In genomic region chr21:34519013-34519412, GRCh38 we compare ENCODE assay signal across 15 cellular contexts. TPM values are rescaled to one million over a fixed set of nuclear protein-coding genes. Genes with fewer than 3 reads are reported as not detected.
"Had no signal": no experiment of that assay in that cellular context is flagged by ENCODE, and none has a peak within 500 bp of the region (broad histone marks: within the 10 kb centered on the region; RNA-seq: fewer than 3 reads in every experiment).

No MANE protein-coding gene starts in this region.

- H3K27ac Mint-ChIP-seq: activated CD4-positive, alpha-beta memory T cell treated with anti-CD3 and anti-CD28 coated beads for 36 hours; activated CD8-positive, alpha-beta memory T cell treated with anti-CD3 and anti-CD28 coated beads, Interleukin-2, amount 10 ng/mL, durations not matched to agents 7 days and 5 days; activated naive CD4-positive, alpha-beta T cell treated with anti-CD3 and anti-CD28 coated beads for 36 hours; activated T-helper 2 cell treated with anti-CD3 and anti-CD28 coated beads, Interferon-gamma antibody, Interleukin-2, Interleukin-4, amounts not matched to agents 10 μg/mL and 5 μg/mL and 100 μg/mL, durations not matched to agents 14 hours and 24 hours and 36 hours had no signal

- H3K9me3 ChIP-seq: pancreas, upper lobe of left lung had no signal

- H3K27me3 Mint-ChIP-seq: activated CD4-positive, alpha-beta memory T cell treated with anti-CD3 and anti-CD28 coated beads for 36 hours; activated CD8-positive, alpha-beta memory T cell treated with anti-CD3 and anti-CD28 coated beads, Interleukin-2, amount 10 ng/mL, durations not matched to agents 7 days and 5 days had no signal

- H3K4me3 ChIP-seq: pancreas, upper lobe of left lung had no signal

- DNase-seq: activated CD4-positive, alpha-beta memory T cell treated with anti-CD3 and anti-CD28 coated beads for 36 hours; activated CD8-positive, alpha-beta memory T cell treated with anti-CD3 and anti-CD28 coated beads, Interleukin-2, amount 10 ng/mL, durations not matched to agents 7 days and 5 days; activated naive CD4-positive, alpha-beta T cell treated with anti-CD3 and anti-CD28 coated beads for 36 hours; activated T-cell treated with anti-CD3 and anti-CD28 coated beads, Interleukin-2, amount 50 U/mL, for 1 hour; hypothalamus; pancreas; stimulated activated CD4-positive, alpha-beta T cell treated with anti-CD3 and anti-CD28 coated beads, Interleukin-4, amount 100 ng/mL, for 1 hour; stimulated activated naive CD4-positive, alpha-beta T cell treated with Interleukin-2 at 50 U/mL for 16 hours; T-helper 1 cell; upper lobe of left lung; WERI-Rb-1 had no signal

- H3K27me3 ChIP-seq: pancreas, upper lobe of left lung had no signal

- ATAC-seq: activated CD8-positive, alpha-beta memory T cell treated with anti-CD3 and anti-CD28 coated beads, Interleukin-2, amount 10 ng/mL, durations not matched to agents 7 days and 5 days; pancreas; SK-N-SH treated with all-trans-retinoic acid at 6 μM for 48 hours had no signal

- H3K27ac ChIP-seq: pancreas, WERI-Rb-1 had no signal

- H3K9me3 Mint-ChIP-seq: activated CD4-positive, alpha-beta memory T cell treated with anti-CD3 and anti-CD28 coated beads for 36 hours; activated naive CD4-positive, alpha-beta T cell treated with anti-CD3 and anti-CD28 coated beads for 36 hours; activated T-helper 2 cell treated with anti-CD3 and anti-CD28 coated beads, Interferon-gamma antibody, Interleukin-2, Interleukin-4, amounts not matched to agents 10 μg/mL and 5 μg/mL and 100 μg/mL, durations not matched to agents 14 hours and 24 hours and 36 hours; neural crest cell had no signal

- H3K4me3 Mint-ChIP-seq: activated CD4-positive, alpha-beta memory T cell treated with anti-CD3 and anti-CD28 coated beads for 36 hours; activated CD8-positive, alpha-beta memory T cell treated with anti-CD3 and anti-CD28 coated beads, Interleukin-2, amount 10 ng/mL, durations not matched to agents 7 days and 5 days; activated naive CD4-positive, alpha-beta T cell treated with anti-CD3 and anti-CD28 coated beads for 36 hours; neural crest cell had no signal

- H3K36me3 Mint-ChIP-seq: activated CD8-positive, alpha-beta memory T cell treated with anti-CD3 and anti-CD28 coated beads, Interleukin-2, amount 10 ng/mL, durations not matched to agents 7 days and 5 days had no signal

RNA-seq across cellular contexts. Expression of gene KCNE1, which starts 7.0 kb away (rescaled TPM):
- total RNA-seq: activated naive CD4-positive, alpha-beta T cell treated with anti-CD3 and anti-CD28 coated beads for 36 hours; kidney epithelial cell had no signal
